ENCODE assay signal across 17 cellular contexts in the genomic region with DNA sequence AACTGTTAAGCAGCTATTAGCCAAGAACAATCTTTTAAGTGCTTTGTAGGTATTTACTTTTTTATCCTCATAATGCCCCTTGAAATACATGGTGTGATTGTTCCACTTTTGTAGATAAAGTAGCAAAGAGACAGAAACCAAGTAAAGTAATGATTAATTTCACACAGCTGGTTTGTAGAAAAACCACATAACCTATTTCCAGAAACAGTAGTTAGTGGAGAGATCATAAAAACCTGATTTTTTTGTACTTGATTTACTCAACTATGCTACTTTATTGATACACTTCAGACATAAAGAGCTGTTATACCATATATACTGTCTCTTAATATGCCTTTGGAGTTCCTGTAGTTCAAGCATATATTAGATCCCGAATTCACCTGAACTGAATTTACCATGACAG.
DNase-seq lines count a peak whose midpoint lies in the region; ATAC-seq, FAIRE-seq and TF ChIP-seq lines count a peak whose summit lies in the region.
"Had no signal": no experiment of that assay in that cellular context is flagged by ENCODE, and none has a peak within 500 bp of the region (broad histone marks: within the 10 kb centered on the region; RNA-seq: fewer than 3 reads in every experiment).

No MANE protein-coding gene starts in this region.

- no peaks in the 10 kb centered on the region for H3K27me3 Mint-ChIP-seq in activated naive CD4-positive, alpha-beta T cell treated with anti-CD3 and anti-CD28 coated beads, Interleukin-2, amount 10 ng/mL, durations not matched to agents 7 days and 5 days
- H3K27me3 Mint-ChIP-seq: CD4-positive, alpha-beta memory T cell had no signal

- no peak for TF ChIP-seq CTCF in D721Med (IDR thresholded peaks at IDR 0.05; ENCODE audit: insufficient read depth, missing control alignments)

- CTCF ChIA-PET in activated naive CD4-positive, alpha-beta T cell treated with anti-CD3 and anti-CD28 coated beads, Interleukin-2, amount 10 ng/mL, durations not matched to agents 7 days and 5 days (lab: Charles Lee) = no interaction called here

- H3K36me3 Mint-ChIP-seq in activated naive CD4-positive, alpha-beta T cell treated with anti-CD3 and anti-CD28 coated beads, Interleukin-2, amount 10 ng/mL, durations not matched to agents 7 days and 5 days = peaks cover 4% of the 10 kb centered on the region
- H3K36me3 Mint-ChIP-seq: CD4-positive, alpha-beta memory T cell had no signal

- peak; percentile 51 for FAIRE-seq in D721Med (lab: Jason Lieb, UNC)
- FAIRE-seq in RCC 7860 (lab: Jason Lieb, UNC) = peak; percentile 17

- H3K4me3 Mint-ChIP-seq in activated naive CD4-positive, alpha-beta T cell treated with anti-CD3 and anti-CD28 coated beads, Interleukin-2, amount 10 ng/mL, durations not matched to agents 7 days and 5 days = no peak overlapping the region
- H3K4me3 Mint-ChIP-seq: CD4-positive, alpha-beta memory T cell; GM23338 had no signal

- ATAC-seq in HG02943 (IDR thresholded peaks at IDR 0.05; ENCODE audit: low read depth, unreplicated experiment) (peak; percentile 89), GM19467 (IDR thresholded peaks at IDR 0.05; ENCODE audit: unreplicated experiment) (no peak)
- ATAC-seq: GM23338 had no signal

- H3K4me1 Mint-ChIP-seq in activated naive CD4-positive, alpha-beta T cell treated with anti-CD3 and anti-CD28 coated beads, Interleukin-2, amount 10 ng/mL, durations not matched to agents 7 days and 5 days = peaks cover 30% of the 10 kb centered on the region
- H3K4me1 Mint-ChIP-seq: CD4-positive, alpha-beta memory T cell had no signal

- H3K9me3 Mint-ChIP-seq in activated naive CD4-positive, alpha-beta T cell treated with anti-CD3 and anti-CD28 coated beads, Interleukin-2, amount 10 ng/mL, durations not matched to agents 7 days and 5 days = no peaks in the 10 kb centered on the region
- H3K9me3 Mint-ChIP-seq: GM23338 had no signal

- H3K27ac Mint-ChIP-seq in activated naive CD4-positive, alpha-beta T cell treated with anti-CD3 and anti-CD28 coated beads, Interleukin-2, amount 10 ng/mL, durations not matched to agents 7 days and 5 days = peak overlapping the region; percentile 19
- H3K27ac Mint-ChIP-seq: CD4-positive, alpha-beta memory T cell had no signal

- H3K27ac ChIP-seq in caudate nucleus (ENCODE audit: low read depth, low read length) = no peak overlapping the region
- H3K27ac ChIP-seq: C4-2B had no signal

- DNase-seq in activated naive CD4-positive, alpha-beta T cell treated with anti-CD3 and anti-CD28 coated beads, Interleukin-2, amount 10 ng/mL, durations not matched to agents 7 days and 5 days = no peak
- DNase-seq in activated naive CD4-positive, alpha-beta T cell treated with Interleukin-2 at 50 U/mL for 16 hours = no peak
- DNase-seq in D721Med (ENCODE audit: insufficient read length, low spot score) (no peak), RCC 7860 (ENCODE audit: low spot score) (no peak), caudate nucleus (lab: John Stamatoyannopoulos, UW) (no peak)
- no peak for DNase-seq in NK-92 treated with Interleukin-12 subunit alpha and Interleukin-12 subunit beta, amount 100 ng/mL, for 24 hours (lab: John Stamatoyannopoulos, UW)
- DNase-seq: ACHN; AML-193; CD4-positive, alpha-beta memory T cell; DMS79 treated with DMSO at 0.1 percent for 48 hours; GF-D8; HCEC 1CT; KG1 had no signal
